Comparison of ENCODE assay signal across 20 cellular contexts in the genomic region with DNA sequence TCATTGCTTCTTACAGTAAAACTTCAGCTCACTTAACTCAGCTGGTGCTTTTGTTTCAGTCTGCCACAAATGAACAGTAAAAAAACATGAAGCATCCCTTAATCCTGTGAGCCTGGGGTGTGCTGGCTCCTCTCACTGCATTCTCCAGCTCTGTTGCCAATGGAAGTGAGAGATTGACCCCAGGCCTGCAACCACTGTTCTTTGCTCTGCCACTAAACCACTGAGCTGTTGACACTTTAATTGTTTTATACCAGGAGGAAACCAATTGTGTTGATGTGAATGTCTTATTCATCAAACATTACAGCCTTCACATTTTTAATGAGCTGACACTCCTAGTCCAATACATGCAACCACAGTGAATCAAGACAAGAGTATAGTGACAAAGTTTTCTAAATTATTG.
DNase-seq lines count a peak whose midpoint lies in the region; ATAC-seq lines count a peak whose summit lies in the region.
"Had no signal": no experiment of that assay in that cellular context is flagged by ENCODE, and none has a peak within 500 bp of the region (broad histone marks: within the 10 kb centered on the region; RNA-seq: fewer than 3 reads in every experiment).

No MANE protein-coding gene starts in this region.

- H3K4me3 ChIP-seq in GM23248: no peak overlapping the region
- H3K4me3 ChIP-seq: BLaER1 treated with 17β-estradiol and CSF1 and Interleukin-3, amounts not matched to agents 10 nM and 100 nM had no signal

- DNase-seq in AG20443 (ENCODE audit: low spot score) (peak; percentile 32), GM23248 (peak; percentile 38), left colon (no peak), pons (ENCODE audit: low spot score) (peak; percentile 8), T1000 (lab: John Stamatoyannopoulos, UW) (no peak), NCI-H82 treated with DMSO at 0.1 percent for 48 hours (lab: John Stamatoyannopoulos, UW; ENCODE audit: unreplicated experiment) (no peak)
- DNase-seq in activated CD4-positive, CD25-positive, alpha-beta regulatory T cell treated with anti-CD3 and anti-CD28 coated beads, Interleukin-2, amount 50 U/mL, for 72 hours: no peak
- DNase-seq: ACHN; DND-41; IMR-90; Kasumi-1; MM.1S; NCI-H1092 treated with DMSO at 0.1 percent for 48 hours; NCI-H1694; NCI-H2227 treated with DMSO at 0.1 percent for 48 hours; NCI-H524; NK-92 treated with Interleukin-12 subunit alpha and Interleukin-12 subunit beta, amount 100 ng/mL, for 24 hours; SHP77 treated with DMSO at 0.1 percent for 48 hours had no signal

- no peaks in the 10 kb centered on the region for H3K9me2 ChIP-seq in GM23248 (ENCODE audit: insufficient read depth)

- in situ Hi-C loops in GM23248 (cut with MboI): no loop called here

- H3K9ac ChIP-seq in GM23248: no peak overlapping the region
- H3K9ac ChIP-seq: BLaER1 treated with 17β-estradiol and CSF1 and Interleukin-3, amounts not matched to agents 10 nM and 100 nM had no signal

- peaks cover 27% of the 10 kb centered on the region for H3K4me1 ChIP-seq in GM23248 (ENCODE audit: insufficient read depth)

- H3K9me3 ChIP-seq in GM23248 (ENCODE audit: low read depth): no peaks in the 10 kb centered on the region
- H3K9me3 ChIP-seq: BLaER1 treated with 17β-estradiol and CSF1 and Interleukin-3, amounts not matched to agents 10 nM and 100 nM had no signal

- no peaks in the 10 kb centered on the region for H3K27me3 ChIP-seq in GM23248 (replicated peaks; ENCODE audit: insufficient read depth)
- H3K27me3 ChIP-seq: BLaER1 treated with 17β-estradiol and CSF1 and Interleukin-3, amounts not matched to agents 10 nM and 100 nM had no signal

- H3K36me3 ChIP-seq in GM23248 (ENCODE audit: low read depth): no peaks in the 10 kb centered on the region

- peak; percentile 37 for ATAC-seq in left colon
- no peak for ATAC-seq in HG03457 (IDR thresholded peaks at IDR 0.05; ENCODE audit: unreplicated experiment)

- no peak overlapping the region for H3K27ac ChIP-seq in GM23248
- H3K27ac ChIP-seq: BLaER1 treated with 17β-estradiol and CSF1 and Interleukin-3, amounts not matched to agents 10 nM and 100 nM had no signal

- H3K4me2 ChIP-seq in GM23248 (ENCODE audit: unreplicated experiment): no peak overlapping the region
- H3K4me2 ChIP-seq: BLaER1 treated with 17β-estradiol and CSF1 and Interleukin-3, amounts not matched to agents 10 nM and 100 nM had no signal

- no peaks in the 10 kb centered on the region for H4K20me1 ChIP-seq in GM23248 (ENCODE audit: insufficient read depth)
- H4K20me1 ChIP-seq: BLaER1 treated with 17β-estradiol and CSF1 and Interleukin-3, amounts not matched to agents 10 nM and 100 nM had no signal

- H3K79me2 ChIP-seq in GM23248 (ENCODE audit: insufficient read depth): no peaks in the 10 kb centered on the region

- H3F3A ChIP-seq in GM23248 (ENCODE audit: insufficient read depth): peaks cover 16% of the 10 kb centered on the region

- H2AFZ ChIP-seq in GM23248: no peak overlapping the region

- intact Hi-C loops in left colon (cut with DNase I, micrococcal nuclease): no loop called here

Comparison
In these comparisons a context has a peak if more than half of its experiments do, and no peak if none do; other contexts are left out.
1. DNase-seq: peak in AG20443 (single experiment), GM23248 (single experiment) and pons (single experiment); none in left colon (0 of 2), activated CD4-positive, CD25-positive, alpha-beta regulatory T cell treated with anti-CD3 and anti-CD28 coated beads, Interleukin-2, amount 50 U/mL, for 72 hours (single experiment), T1000 (single experiment) and NCI-H82 treated with DMSO at 0.1 percent for 48 hours (single experiment).